20 cellular contexts compared by ENCODE assay signal in genomic region chr2:134594399-134594798, GRCh38.
"Had no signal": no experiment of that assay in that cellular context is flagged by ENCODE, and none has a peak within 500 bp of the region (broad histone marks: within the 10 kb centered on the region; RNA-seq: fewer than 3 reads in every experiment).

No MANE protein-coding gene starts in this region.

- H3K4me3 ChIP-seq: esophagus squamous epithelium, hepatocyte, left lung, mucosa of descending colon, right atrium auricular region, skin epidermis, thyroid gland had no signal

- FAIRE-seq: endothelial cell of umbilical vein, keratinocyte had no signal

- H3K9me3 ChIP-seq: thyroid gland had no signal

- H3K4me1 ChIP-seq: esophagus squamous epithelium, left lung, right atrium auricular region, thyroid gland had no signal

- H2AFZ ChIP-seq: hepatocyte had no signal

- H3K79me2 ChIP-seq: hepatocyte had no signal

- DNase-seq: activated CD8-positive, alpha-beta T cell treated with anti-CD3 and anti-CD28 coated beads for 36 hours; activated effector memory CD4-positive, alpha-beta T cell treated with anti-CD3 and anti-CD28 coated beads, Interleukin-2, amount 50 U/mL, for 16 hours; activated T-cell treated with anti-CD3 and anti-CD28 coated beads, Interleukin-2, amount 50 U/mL, for 4 hours; cortex of kidney; effector CD4-positive, alpha-beta T cell; esophagus squamous epithelium; left lung; mucosa of descending colon; naive thymus-derived CD8-positive, alpha-beta T cell; stimulated activated CD4-positive, alpha-beta T cell treated with anti-CD3 and anti-CD28 coated beads, Interleukin-15, amount 100 ng/mL, for 24 hours; stimulated activated CD4-positive, alpha-beta T cell treated with anti-CD3 and anti-CD28 coated beads, Interleukin-4, amount 100 ng/mL, for 1 hour; stimulated activated naive B cell treated with anti-CD40 and anti-IgM and Interleukin-4, amounts not matched to agents 10 μg/mL and 1 μg/mL and 100 μg/mL, for 72 hours; thyroid gland had no signal

- H3K27ac ChIP-seq: esophagus squamous epithelium, hepatocyte, left lung, right atrium auricular region, skin epidermis, thyroid gland, VCaP had no signal

- H3K4me2 ChIP-seq: hepatocyte had no signal

- H3K27me3 ChIP-seq: esophagus squamous epithelium, hepatocyte, left lung, right atrium auricular region, thyroid gland had no signal

- ATAC-seq: activated CD8-positive, alpha-beta T cell treated with anti-CD3 and anti-CD28 coated beads for 36 hours; activated naive CD4-positive, alpha-beta T cell treated with anti-CD3 and anti-CD28 coated beads, Interleukin-2, amount 50 U/mL, for 72 hours; activated T-cell treated with anti-CD3 and anti-CD28 coated beads, Interleukin-2, amount 50 U/mL, for 4 hours; left lung; mucosa of descending colon; naive thymus-derived CD8-positive, alpha-beta T cell; stimulated activated naive B cell treated with anti-CD40 and anti-IgM and Interleukin-4, amounts not matched to agents 10 μg/mL and 1 μg/mL and 100 μg/mL, for 72 hours had no signal

- H3K36me3 ChIP-seq: esophagus squamous epithelium, left lung, right atrium auricular region, thyroid gland had no signal
